ENCODE assay signal across 8 cellular contexts in the genomic region with DNA sequence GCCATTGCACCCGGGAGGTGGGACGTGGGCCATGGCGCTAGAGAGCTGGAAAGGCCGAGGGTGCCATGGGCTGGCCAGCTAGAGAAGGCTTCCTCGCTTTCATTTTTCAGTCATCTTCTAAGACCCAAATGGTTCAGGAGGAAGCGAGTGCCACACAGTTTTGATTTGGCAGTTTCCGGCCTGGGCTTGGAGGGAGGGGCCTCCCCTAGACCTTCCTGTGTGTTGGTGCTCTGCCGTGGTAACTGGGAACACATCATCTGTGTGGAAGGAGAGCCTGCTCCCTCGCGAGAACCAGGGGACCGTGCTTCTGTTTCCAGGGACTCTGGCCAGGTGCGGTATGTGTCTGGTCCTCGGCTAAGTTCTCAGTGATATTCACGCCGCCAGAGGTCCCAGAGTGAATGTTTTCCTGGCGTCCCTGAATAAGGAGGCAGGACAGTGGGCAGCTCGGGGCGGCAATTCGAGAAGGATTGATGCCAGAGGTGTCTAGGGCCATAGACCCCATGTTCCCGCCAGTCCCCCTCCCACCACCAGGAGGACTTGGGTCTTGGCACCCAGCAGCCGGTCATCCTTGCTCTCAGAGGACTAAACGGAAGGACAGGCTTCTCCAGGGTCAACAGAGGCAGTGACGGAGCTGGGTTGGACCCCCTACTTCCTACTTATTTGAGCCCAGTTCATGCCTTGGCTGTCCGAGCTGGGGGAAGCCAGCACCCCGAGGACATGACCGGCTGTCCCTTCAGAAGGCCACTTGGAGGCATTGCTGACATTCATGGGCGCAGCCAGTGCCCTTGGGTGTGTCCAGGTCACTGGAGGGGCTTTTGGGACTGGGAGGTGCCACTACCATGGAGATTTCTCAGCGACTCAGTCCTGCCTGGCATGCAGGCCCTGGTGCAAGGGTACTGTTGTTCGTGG. TPM values are rescaled to one million over a fixed set of nuclear protein-coding genes. Genes with fewer than 3 reads are reported as not detected.
DNase-seq lines count a peak whose midpoint lies in the region; ATAC-seq and TF ChIP-seq lines count a peak whose summit lies in the region.

No MANE protein-coding gene starts in this region.

- POLR2A ChIA-PET in OCI-LY7 (lab: Charles Lee) (interaction anchor here (2.9 kb wide), 1 partner anchor 31 kb away, joined by 9 read pairs; no protein-coding TSS in a partner anchor), SK-N-SH (lab: Yijun Ruan, JAX) (interaction anchor here (1.2 kb wide), 1 partner anchor 39 kb away, joined by 6 read pairs; no protein-coding TSS in a partner anchor)
- POLR2A ChIA-PET in naive thymus-derived CD8-positive, alpha-beta T cell (lab: Charles Lee) = interaction anchor here (7.7 kb wide), 1 partner anchor 32 kb away, joined by 133 read pairs; no protein-coding TSS in a partner anchor

- H3K27me3 Mint-ChIP-seq in naive thymus-derived CD8-positive, alpha-beta T cell = peaks cover 0 to 2% (median 0%) of the 10 kb centered on the region in 5 donors

- no peaks in the 10 kb centered on the region for H3K9me2 ChIP-seq in OCI-LY7 (ENCODE audit: insufficient read depth, low read length)
- H3K9me2 ChIP-seq in SK-N-SH = no peaks in the 10 kb centered on the region

- intact Hi-C loops in OCI-LY7 (cut with micrococcal nuclease; ENCODE audit: unreplicated experiment) = no loop called here

- H3K4me3 Mint-ChIP-seq in naive thymus-derived CD8-positive, alpha-beta T cell = peak overlapping the region; percentile 90 to 99 (median 96)

- TF ChIP-seq RAD21 in SK-N-SH (IDR thresholded peaks at IDR 0.05; ENCODE audit: low read length) = no peak

- H3K27ac ChIP-seq in OCI-LY7 (ENCODE audit: low read depth, low read length, poor library complexity, severe bottlenecking) = no peak overlapping the region
- no peak overlapping the region for H3K27ac ChIP-seq in SK-N-SH (ENCODE audit: low read depth in 2 of 2, low read length in 1 of 2)

- H4K20me1 ChIP-seq in OCI-LY7 (ENCODE audit: insufficient read depth, low read length) (no peaks in the 10 kb centered on the region), SK-N-SH (ENCODE audit: insufficient read depth) (no peaks in the 10 kb centered on the region)

- H3K4me2 ChIP-seq in OCI-LY7 (ENCODE audit: low read length) = peak overlapping the region; percentile 96
- no peak overlapping the region for H3K4me2 ChIP-seq in SK-N-SH

- peaks cover 12% of the 10 kb centered on the region for H3K79me2 ChIP-seq in OCI-LY7 (ENCODE audit: insufficient read depth, low read depth, low read length)
- peaks cover 13% of the 10 kb centered on the region for H3K79me2 ChIP-seq in SK-N-SH (ENCODE audit: insufficient read depth)

- H3K9me3 ChIP-seq in OCI-LY7 (ENCODE audit: low read length) = no peaks in the 10 kb centered on the region
- H3K9me3 ChIP-seq in SK-N-SH = no peaks in the 10 kb centered on the region

- 92% methylated on average over 14 of the region's 29 CpGs for WGBS in SK-N-SH (ENCODE audit: low lambda C conversion rate)

- no peaks in the 10 kb centered on the region for H3K36me3 ChIP-seq in OCI-LY7 (ENCODE audit: insufficient read depth, low read length)
- H3K36me3 ChIP-seq in SK-N-SH (replicated peaks in 1 of 2; ENCODE audit: control insufficient read depth in 1 of 2, insufficient read depth in 2 of 2, low read length in 1 of 2) = no peaks in the 10 kb centered on the region

- H3K4me3 ChIP-seq in OCI-LY7 (ENCODE audit: low read depth, low read length, poor library complexity, severe bottlenecking) = peak overlapping the region; percentile 91
- H3K4me3 ChIP-seq in SK-N-SH (ENCODE audit: low read depth in 2 of 2, low read length in 1 of 2) = no peak overlapping the region

- no peak overlapping the region for H3K9ac ChIP-seq in SK-N-SH

- no peaks in the 10 kb centered on the region for H3K36me3 Mint-ChIP-seq in naive thymus-derived CD8-positive, alpha-beta T cell

- H3K27me3 ChIP-seq in SK-N-SH (ENCODE audit: insufficient read depth) = no peaks in the 10 kb centered on the region

- no peaks in the 10 kb centered on the region for H3F3A ChIP-seq in SK-N-SH (replicated peaks; ENCODE audit: insufficient read depth)

- H3K4me1 ChIP-seq in OCI-LY7 (ENCODE audit: insufficient read depth, low read length, poor library complexity, severe bottlenecking) (peaks cover 20% of the 10 kb centered on the region), SK-N-SH (ENCODE audit: control insufficient read depth in 1 of 2, insufficient read depth in 2 of 2, low read depth in 1 of 2, low read length in 1 of 2) (peaks cover 0 to 29% of the 10 kb centered on the region in 2 experiments; a peak in 1 of 4 replicates)

- TF ChIP-seq EP300 in SK-N-SH (IDR thresholded peaks at IDR 0.05; ENCODE audit: borderline replicate concordance in 1 of 2, low read depth in 1 of 2, low read length in 1 of 2) = no peak

- DNase-seq in AML-193 (lab: John Stamatoyannopoulos, UW) (peak; percentile 15 to 17), OCI-LY7 (ENCODE audit: low spot score) (no peak), SK-N-SH (no peak), EL (no peak), NCI-H1105 treated with DMSO at 0.1 percent for 48 hours (lab: John Stamatoyannopoulos, UW) (no peak)
- DNase-seq in activated effector memory CD4-positive, alpha-beta T cell treated with anti-CD3 and anti-CD28 coated beads, Interleukin-2, amount 50 U/mL, for 16 hours = peak; percentile 87
- peak in 9 of 10 donors; percentile 44 to 87 (median 64) for DNase-seq in naive thymus-derived CD8-positive, alpha-beta T cell

- no peaks in the 10 kb centered on the region for H3K9me3 Mint-ChIP-seq in naive thymus-derived CD8-positive, alpha-beta T cell

- H3K27ac Mint-ChIP-seq in naive thymus-derived CD8-positive, alpha-beta T cell = peak overlapping the region; percentile 91 to 98 (median 96)

- CTCF ChIA-PET in OCI-LY7 (lab: Charles Lee; ENCODE audit: unreplicated experiment) (interaction anchor here (0.6 kb wide), 1 partner anchor 1257 kb away, joined by 8 read pairs; no protein-coding TSS in a partner anchor), SK-N-SH (lab: Yijun Ruan, JAX) (interaction anchor here (1.1 to 1.4 kb wide), 2 partner anchors 20 to 48 kb away, joined by 3 to 4 read pairs; no protein-coding TSS in a partner anchor)

- H3K4me1 Mint-ChIP-seq in naive thymus-derived CD8-positive, alpha-beta T cell = peaks cover 24 to 66% (median 55%) of the 10 kb centered on the region in 4 donors

- no TSS peak for BruUV-seq in OCI-LY7 (replicated peaks; lab: Mats Ljungman, UMichigan)

- H2AFZ ChIP-seq in OCI-LY7 (ENCODE audit: low read length) (no peak overlapping the region), SK-N-SH (ENCODE audit: low read depth) (no peak overlapping the region)

- TF ChIP-seq CTCF in OCI-LY7 (conservative IDR thresholded peaks at IDR 0.05; ENCODE audit: low read length) (no peak), SK-N-SH (IDR thresholded peaks at IDR 0.05) (no peak)

- peak; percentile 27 to 48 for ATAC-seq in naive thymus-derived CD8-positive, alpha-beta T cell
- no peak for ATAC-seq in HG02884 (IDR thresholded peaks at IDR 0.05; ENCODE audit: unreplicated experiment)

TF ChIP-seq in SK-N-SH, 30 proteins besides CTCF, POLR2A, EP300 and RAD21 (continues in another document):
- no peak for TF ChIP-seq ELF1 (IDR thresholded peaks at IDR 0.05)
- no peak for TF ChIP-seq ZBTB33 (IDR thresholded peaks at IDR 0.05; ENCODE audit: borderline replicate concordance, low read depth)
- no peak for TF ChIP-seq GABPA (IDR thresholded peaks at IDR 0.05; ENCODE audit: low read depth)

RNA-seq across cellular contexts. Expression of gene NPHP4, which starts 2.7 kb away (rescaled TPM):
- total RNA-seq in OCI-LY7 (2014; rRNA removed; shearing (Covaris generic)) = 9.2 and 13.4 TPM in 2 replicates
- 23.0 and 24.2 TPM in 2 replicates for total RNA-seq in OCI-LY7 (2022)
- 1 to 10 TPM; 6.2 to 6.3 TPM for total RNA-seq in naive thymus-derived CD8-positive, alpha-beta T cell
- under 1 TPM; 0.14 to 0.97 (median 0.22) TPM for polyA plus RNA-seq in naive thymus-derived CD8-positive, alpha-beta T cell
- polyA plus RNA-seq in SK-N-SH (2012; rRNA removed) = 4.6 and 7.0 TPM in 2 replicates
- polyA plus RNA-seq in SK-N-SH (2012; cell fraction: cytosol; rRNA removed) = 1.9 and 3.3 TPM in 2 replicates
- 29.0 and 38.1 TPM in 2 replicates for polyA plus RNA-seq in SK-N-SH (2012; cell fraction: nucleus; rRNA removed)

RNA-seq across cellular contexts. Expression of gene KCNAB2, which starts 50.7 kb away (rescaled TPM):
- total RNA-seq in OCI-LY7 (2014; rRNA removed; shearing (Covaris generic)) = 42.1 and 46.7 TPM in 2 replicates
- 120 and 133 TPM in 2 replicates for total RNA-seq in OCI-LY7 (2022)
- total RNA-seq in naive thymus-derived CD8-positive, alpha-beta T cell = 100 to 1,000 TPM; 189 to 190 TPM
- 10 to 100 TPM; 17.8 to 46.6 (median 21.4) TPM for polyA plus RNA-seq in naive thymus-derived CD8-positive, alpha-beta T cell
- polyA plus RNA-seq in SK-N-SH (2012; rRNA removed) = 6.1 and 7.6 TPM in 2 replicates
- 3.3 and 4.6 TPM in 2 replicates for polyA plus RNA-seq in SK-N-SH (2012; cell fraction: cytosol; rRNA removed)
- polyA plus RNA-seq in SK-N-SH (2012; cell fraction: nucleus; rRNA removed) = 12.2 and 13.1 TPM in 2 replicates

Comparison
In these comparisons a context has a peak if more than half of its experiments do, and no peak if none do; other contexts are left out.
1. DNase-seq: peak in AML-193 (2 of 2), activated effector memory CD4-positive, alpha-beta T cell treated with anti-CD3 and anti-CD28 coated beads, Interleukin-2, amount 50 U/mL, for 16 hours (single experiment) and naive thymus-derived CD8-positive, alpha-beta T cell (9 of 10); none in OCI-LY7 (single experiment), SK-N-SH (single experiment), EL (single experiment) and NCI-H1105 treated with DMSO at 0.1 percent for 48 hours (single experiment).